9 cellular contexts compared by ENCODE assay signal in genomic region chr6:13923527-13924145, GRCh38. TPM values are rescaled to one million over a fixed set of nuclear protein-coding genes. Genes with fewer than 3 reads are reported as not detected.
DNase-seq lines count a peak whose midpoint lies in the region; ATAC-seq, FAIRE-seq and TF ChIP-seq lines count a peak whose summit lies in the region.
"Had no signal": no experiment of that assay in that cellular context is flagged by ENCODE, and none has a peak within 500 bp of the region (broad histone marks: within the 10 kb centered on the region; RNA-seq: fewer than 3 reads in every experiment).

No MANE protein-coding gene starts in this region.

- H3K56ac ChIP-seq in mesendoderm (ENCODE audit: low read length), result peak overlapping the region; percentile 78

- H3K27me3 ChIP-seq in K562 (ENCODE audit: control insufficient read depth in 2 of 2, insufficient read depth in 2 of 2, low read length in 2 of 2), result no peaks in the 10 kb centered on the region
- H3K27me3 ChIP-seq in mesendoderm (ENCODE audit: insufficient read depth, low read length, poor library complexity), result peaks cover 3% of the 10 kb centered on the region

- no peak overlapping the region for H2AK5ac ChIP-seq in mesendoderm (ENCODE audit: low read length)

- H3K4me2 ChIP-seq in K562 (ENCODE audit: insufficient read depth, low read length), result peak overlapping the region; percentile 89
- peak overlapping the region; percentile 79 for H3K4me2 ChIP-seq in mesendoderm (ENCODE audit: low read length)

- H3K9me3 ChIP-seq in K562 (replicated peaks; ENCODE audit: control insufficient read depth, insufficient read depth, low read depth, low read length), result no peaks in the 10 kb centered on the region

- no peak overlapping the region for H2BK15ac ChIP-seq in mesendoderm (replicated peaks; ENCODE audit: low read depth)

- intact Hi-C loops in K562 (cut with micrococcal nuclease) (loop anchor here (1.0 to 2.0 kb wide), 2 partner anchors 56 to 115 kb away; no protein-coding TSS in a partner anchor), posterior vena cava (cut with DNase I) (no loop called here)

- H3K23ac ChIP-seq in mesendoderm (ENCODE audit: low read length), result no peak overlapping the region

- peak overlapping the region; percentile 96 for H2AFZ ChIP-seq in K562 (ENCODE audit: low read depth, low read length)

- TF ChIP-seq CTCF in K562 (IDR thresholded peaks at IDR 0.05 in 2 of 3, conservative IDR thresholded peaks at IDR 0.05 in 1 of 3; ENCODE audit: insufficient read depth in 2 of 3, low read depth in 1 of 3, low read length in 3 of 3), result no peak

- H2BK120ac ChIP-seq in mesendoderm (ENCODE audit: low read depth, low read length), result no peak overlapping the region

- no TSS peak for BruUV-seq in K562 (replicated peaks; lab: Mats Ljungman, UMichigan)

- no peaks in the 10 kb centered on the region for H4K20me1 ChIP-seq in K562 (replicated peaks; ENCODE audit: control insufficient read depth, insufficient read depth, low read length)

- no peak for TF ChIP-seq EP300 in K562 (IDR thresholded peaks at IDR 0.05; ENCODE audit: low read length)

- no peak overlapping the region for H4K8ac ChIP-seq in mesendoderm (ENCODE audit: low read depth, low read length)

- no peaks in the 10 kb centered on the region for H3K9me1 ChIP-seq in K562 (ENCODE audit: control insufficient read depth, insufficient read depth, low read length)

- POLR2A ChIA-PET in K562 (lab: Yijun Ruan, JAX), result interaction anchor here (0.6 to 3.8 kb wide), 12 partner anchors 10 to 1647 kb away, joined by 3 to 34 read pairs (median 3); partner anchors contain the start of gene SIRT5

- H3K27ac ChIP-seq in K562 (ENCODE audit: extremely low read depth, low read depth, low read length) (peak overlapping the region; percentile 77), mesendoderm (ENCODE audit: low read depth, low read length) (no peak overlapping the region)

- no peak overlapping the region for H3K4ac ChIP-seq in mesendoderm (ENCODE audit: low read depth, low read length)

- peak; percentile 59 for FAIRE-seq in K562 (lab: Jason Lieb, UNC)

- H3K36me3 ChIP-seq in K562 (ENCODE audit: control insufficient read depth, insufficient read depth, low read length), result no peaks in the 10 kb centered on the region
- H3K36me3 ChIP-seq in mesendoderm (ENCODE audit: control insufficient read depth, insufficient read depth, low read length), result no peaks in the 10 kb centered on the region

- peaks cover 13 to 50% of the 10 kb centered on the region in 2 experiments for H3K4me1 ChIP-seq in K562 (replicated peaks in 1 of 2; ENCODE audit: control insufficient read depth in 2 of 2, insufficient read depth in 2 of 2, low read length in 2 of 2)
- H3K4me1 ChIP-seq in mesendoderm (ENCODE audit: control insufficient read depth, low read depth, low read length), result no peaks in the 10 kb centered on the region

- peak; percentile 32 for ATAC-seq in K562

- TF ChIP-seq POLR2A in K562 (conservative IDR thresholded peaks at IDR 0.05), result no peak

- H3K9ac ChIP-seq in K562 (ENCODE audit: insufficient read depth in 1 of 2, low read depth in 2 of 2, low read length in 2 of 2), result peak overlapping the region; percentile 55 to 94; a peak in 3 of 4 replicates
- no peak overlapping the region for H3K9ac ChIP-seq in mesendoderm (ENCODE audit: low read length)

- H4K5ac ChIP-seq in mesendoderm (ENCODE audit: low read length), result no peak overlapping the region

- H3K4me3 ChIP-seq in K562 (peak overlapping the region; percentile 60), mesendoderm (ENCODE audit: low read length) (no peak overlapping the region)

- no peaks in the 10 kb centered on the region for H3K79me1 ChIP-seq in mesendoderm (ENCODE audit: low read length)

- DNase-seq in AG20443 (ENCODE audit: low spot score), result peak; percentile 66
- peak; percentile 51 for DNase-seq in HS-5 (ENCODE audit: low read depth)
- DNase-seq in K562 (ENCODE audit: extremely low read depth in 1 of 4, low spot score in 3 of 4), result peak; percentile 45 to 75 (median 60)
- peak; percentile 58 for DNase-seq in mesendoderm
- DNase-seq in NCI-H128 (lab: John Stamatoyannopoulos, UW; ENCODE audit: unreplicated experiment), result no peak
- DNase-seq in posterior vena cava (ENCODE audit: low spot score), result no peak
- no peak for DNase-seq in DMS153 (lab: John Stamatoyannopoulos, UW)
- DNase-seq in NCI-H226, result no peak

- 4% methylated on average over 5 of the region's 5 CpGs for WGBS in K562 (ENCODE audit: insufficient coverage, low coverage, missing lambda C conversion rate)
- WGBS in mesendoderm (ENCODE audit: extremely low coverage, insufficient coverage, low lambda C conversion rate), result no CpG with 5 or more reads among the region's 5 CpGs

- TF ChIP-seq RAD21 in K562 (CRISPR knock-in tag; conservative IDR thresholded peaks at IDR 0.05 in 1 of 2, IDR thresholded peaks at IDR 0.05 in 1 of 2), result no peak

- CTCF ChIA-PET in K562 (lab: Yijun Ruan, JAX; ENCODE audit: low intra/inter-chr PET ratio), result interaction anchor here (0.6 kb wide), 1 partner anchor 1361 kb away, joined by 3 read pairs; no protein-coding TSS in a partner anchor

- H3K18ac ChIP-seq in mesendoderm (ENCODE audit: low read length), result no peak overlapping the region

- peaks cover 37% of the 10 kb centered on the region for H3K79me2 ChIP-seq in K562 (ENCODE audit: control insufficient read depth, insufficient read depth, low read length)
- no peaks in the 10 kb centered on the region for H3K79me2 ChIP-seq in mesendoderm (ENCODE audit: control insufficient read depth, insufficient read depth, low read length)

- in situ Hi-C loops in K562 (cut with MboI), result no loop called here

- no peak overlapping the region for H2BK5ac ChIP-seq in mesendoderm (ENCODE audit: low read length)

TF ChIP-seq in K562, 482 proteins besides CTCF, POLR2A, EP300 and RAD21 (continues in another document):
- TF ChIP-seq SMARCE1 (IDR thresholded peaks at IDR 0.05), result 0 out of 2 replicates have a peak, but pooled peaks have one; percentile 66
- TF ChIP-seq, protein P1, sequence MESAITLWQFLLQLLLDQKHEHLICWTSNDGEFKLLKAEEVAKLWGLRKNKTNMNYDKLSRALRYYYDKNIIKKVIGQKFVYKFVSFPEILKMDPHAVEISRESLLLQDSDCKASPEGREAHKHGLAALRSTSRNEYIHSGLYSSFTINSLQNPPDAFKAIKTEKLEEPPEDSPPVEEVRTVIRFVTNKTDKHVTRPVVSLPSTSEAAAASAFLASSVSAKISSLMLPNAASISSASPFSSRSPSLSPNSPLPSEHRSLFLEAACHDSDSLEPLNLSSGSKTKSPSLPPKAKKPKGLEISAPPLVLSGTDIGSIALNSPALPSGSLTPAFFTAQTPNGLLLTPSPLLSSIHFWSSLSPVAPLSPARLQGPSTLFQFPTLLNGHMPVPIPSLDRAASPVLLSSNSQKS (CRISPR knock-in tag; IDR thresholded peaks at IDR 0.05), result no peak
- no peak for TF ChIP-seq ZNF398 (CRISPR knock-in tag; IDR thresholded peaks at IDR 0.05)
- TF ChIP-seq JUND (IDR thresholded peaks at IDR 0.05; ENCODE audit: borderline replicate concordance, low read depth, low read length), result peak; percentile 94
- TF ChIP-seq JUND (tag; IDR thresholded peaks at IDR 0.05; ENCODE audit: borderline replicate concordance, low read depth, low read length), result peak; percentile 92
- TF ChIP-seq, protein P2, sequence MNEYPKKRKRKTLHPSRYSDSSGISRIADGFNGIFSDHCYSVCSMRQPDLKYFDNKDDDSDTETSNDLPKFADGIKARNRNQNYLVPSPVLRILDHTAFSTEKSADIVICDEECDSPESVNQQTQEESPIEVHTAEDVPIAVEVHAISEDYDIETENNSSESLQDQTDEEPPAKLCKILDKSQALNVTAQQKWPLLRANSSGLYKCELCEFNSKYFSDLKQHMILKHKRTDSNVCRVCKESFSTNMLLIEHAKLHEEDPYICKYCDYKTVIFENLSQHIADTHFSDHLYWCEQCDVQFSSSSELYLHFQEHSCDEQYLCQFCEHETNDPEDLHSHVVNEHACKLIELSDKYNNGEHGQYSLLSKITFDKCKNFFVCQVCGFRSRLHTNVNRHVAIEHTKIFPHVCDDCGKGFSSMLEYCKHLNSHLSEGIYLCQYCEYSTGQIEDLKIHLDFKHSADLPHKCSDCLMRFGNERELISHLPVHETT (CRISPR knock-in tag; conservative IDR thresholded peaks at IDR 0.05 in 1 of 2, IDR thresholded peaks at IDR 0.05 in 1 of 2), result peak in 1 of 2 experiments; percentile 17; a peak in 1 of 4 replicates
- 0 out of 2 replicates have a peak, but pooled peaks have one; percentile 28 for TF ChIP-seq ADNP (tag; IDR thresholded peaks at IDR 0.05)

RNA-seq across cellular contexts. Expression of gene RNF182, which starts 1.1 kb away (rescaled TPM):
- 15.1 and 19.5 TPM in 2 replicates for total RNA-seq in K562 (2011; cell fraction: chromatin; rRNA removed; ENCODE audit: low replicate concordance)
- 6.7 and 7.6 TPM in 2 replicates for total RNA-seq in K562 (2011; cell fraction: nucleolus; rRNA removed)
- total RNA-seq in K562 (2011; cell fraction: nucleoplasm; rRNA removed), result 11.6 and 19.6 TPM in 2 replicates
- total RNA-seq in K562 (2014; rRNA removed) (13.4 and 15.2 TPM in 2 replicates), K562 (2014; rRNA removed; fragmentation: Illumina TruSeq; extraction: Trizol) (21.3 and 25.3 TPM in 2 replicates), K562 (2015; rRNA removed; fragmentation: Illumina TruSeq; extraction: Trizol) (13.6 and 15.6 TPM in 2 replicates), K562 (2021) (21.3 and 22.8 TPM in 2 replicates), posterior vena cava (under 1 TPM; 0.24 to 0.37 TPM)
- polyA plus RNA-seq in K562 (2011; rRNA removed) (19.7 and 25.2 TPM in 2 replicates), K562 (2014; fragmentation: Illumina TruSeq; extraction: Trizol) (21.9 and 22.0 TPM in 2 replicates), K562 (2014; fragmentation: Nextera tagmentation; extraction: Ambion mirVana) (10 to 100 TPM; 15.7 to 17.5 TPM), K562 (2014; rRNA removed) (12.0 and 12.8 TPM in 2 replicates)
- 17.0 TPM in 2 replicates for polyA plus RNA-seq in K562 (2011; cell fraction: cytosol; rRNA removed)
- 22.7 and 25.9 TPM in 2 replicates for polyA plus RNA-seq in K562 (2011; cell fraction: nucleus; rRNA removed)
- polyA plus RNA-seq in K562 (2012), result 7.3 and 14.1 TPM in 2 replicates
- polyA minus RNA-seq in K562 (2011; rRNA and poly(A)+ RNA removed), result 26.5 and 26.7 TPM in 2 replicates
- 17.8 and 18.7 TPM in 2 replicates for polyA minus RNA-seq in K562 (2011; cell fraction: cytosol; rRNA and poly(A)+ RNA removed)
- polyA minus RNA-seq in K562 (2011; cell fraction: nucleus; rRNA and poly(A)+ RNA removed), result 9.0 and 13.9 TPM in 2 replicates
- 3.4 TPM for polyA plus RNA-seq in mesendoderm (2013, experiment 1 of 2)
- 3.9 TPM for polyA plus RNA-seq in mesendoderm (2013, experiment 2 of 2)
- total RNA-seq: HT-29 had no signal

Comparison
In these comparisons a context has a peak if more than half of its experiments do, and no peak if none do; other contexts are left out.
1. DNase-seq: peak in AG20443 (single experiment), HS-5 (single experiment), K562 (4 of 4) and mesendoderm (single experiment); none in NCI-H128 (single experiment), posterior vena cava (single experiment), DMS153 (single experiment) and NCI-H226 (single experiment).
2. RNA of gene RNF182, which starts 1.1 kb away (total RNA-seq): 6.7 to 25.3 TPM in K562; 0.24 to 0.37 TPM in posterior vena cava; every median in the first group is over 4 times any median in the second.